In the genomic region with DNA sequence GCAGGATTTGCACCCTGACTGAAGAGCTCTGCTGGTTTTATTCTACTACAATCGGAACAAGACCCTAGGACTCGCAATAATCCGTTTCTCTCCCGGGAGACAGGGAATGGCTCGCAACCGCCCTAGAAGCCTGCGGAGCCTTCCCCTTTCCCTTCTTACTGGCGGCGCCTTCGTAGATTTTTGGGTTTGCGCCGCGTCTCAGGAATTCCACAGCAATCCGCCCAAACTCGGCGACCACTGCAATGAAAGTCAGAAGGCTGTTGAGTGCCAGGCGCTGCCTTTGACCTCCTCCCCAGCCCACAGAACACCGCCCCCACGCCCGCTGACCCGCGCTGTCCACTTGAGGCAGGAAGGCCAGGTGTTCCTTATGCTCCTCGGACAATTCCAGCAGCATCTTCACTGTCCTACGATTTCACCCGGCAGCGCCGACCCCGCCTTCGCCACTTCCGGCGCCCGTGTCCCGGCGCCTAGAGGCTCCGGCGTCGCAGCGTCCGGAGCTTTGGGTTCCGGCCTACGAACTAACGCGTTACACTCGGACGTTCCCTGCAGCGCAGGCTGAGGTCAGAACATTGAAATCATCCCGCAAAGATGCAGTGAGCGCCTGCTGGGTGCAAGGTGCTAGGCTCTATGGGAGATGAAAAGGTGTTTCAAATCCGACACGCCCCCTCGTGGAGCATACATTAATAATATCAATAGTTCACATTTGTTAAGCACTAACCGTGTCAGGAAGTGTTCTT, we compare ENCODE assay signal across 9 cellular contexts. TPM values are rescaled to one million over a fixed set of nuclear protein-coding genes. Genes with fewer than 3 reads are reported as not detected.
DNase-seq lines count a peak whose midpoint lies in the region; ATAC-seq, FAIRE-seq and TF ChIP-seq lines count a peak whose summit lies in the region.
"Had no signal": no experiment of that assay in that cellular context is flagged by ENCODE, and none has a peak within 500 bp of the region (broad histone marks: within the 10 kb centered on the region; RNA-seq: fewer than 3 reads in every experiment).

A gene (minus strand): TSS at position 439 of the 737 bp plus-strand sequence. CDS start 45 bp downstream, at position 394.

- H3K9me3 Mint-ChIP-seq in central memory CD8-positive, alpha-beta T cell = no peaks in the 10 kb centered on the region

- peak; percentile 88 for FAIRE-seq in keratinocyte (lab: Jason Lieb, UNC)
- FAIRE-seq: endometrium had no signal

- H3K79me2 ChIP-seq in keratinocyte (ENCODE audit: control insufficient read depth, insufficient read depth, low read length) = peaks cover 18% of the 10 kb centered on the region

- H3K9me1 ChIP-seq in keratinocyte (ENCODE audit: control insufficient read depth, extremely low read depth, insufficient read depth, low read length) = no peaks in the 10 kb centered on the region

- peaks cover 6 to 10% of the 10 kb centered on the region in 2 experiments for H3K36me3 ChIP-seq in keratinocyte (ENCODE audit: control insufficient read depth in 2 of 2, extremely low read depth in 1 of 2, insufficient read depth in 2 of 2, low read length in 2 of 2)

- peaks cover 9% of the 10 kb centered on the region for H3K27me3 Mint-ChIP-seq in central memory CD8-positive, alpha-beta T cell

- no peaks in the 10 kb centered on the region for H3K9me3 ChIP-seq in keratinocyte (ENCODE audit: control insufficient read depth, low read depth, low read length)

- peak within 1 kb of the TSS; percentile 97 for H3K4me2 ChIP-seq in keratinocyte (ENCODE audit: control insufficient read depth, extremely low read depth, insufficient read depth, low read depth, low read length)

- H3K4me1 ChIP-seq in keratinocyte (ENCODE audit: control insufficient read depth, extremely low read depth, insufficient read depth, low read length) = peaks cover 17% of the 10 kb centered on the region

- peak; percentile 39 for DNase-seq in AG09309 (ENCODE audit: low read depth)
- peak; percentile 89 for DNase-seq in NCI-H2227 (lab: John Stamatoyannopoulos, UW; ENCODE audit: unreplicated experiment)
- DNase-seq in activated CD4-positive, CD25-positive, alpha-beta regulatory T cell treated with anti-CD3 and anti-CD28 coated beads, Interleukin-2, amount 50 U/mL, for 16 hours (ENCODE audit: low read depth, low spot score) = peak; percentile 51
- DNase-seq in central memory CD8-positive, alpha-beta T cell (ENCODE audit: low spot score in 2 of 2) = peak; percentile 51 to 57
- peak; percentile 66 for DNase-seq in keratinocyte (ENCODE audit: low read depth, low spot score)
- peak; percentile 44 to 60 for DNase-seq in stimulated activated CD4-positive, alpha-beta T cell treated with anti-CD3 and anti-CD28 coated beads, Interleukin-15, amount 100 ng/mL, for 1 hour (ENCODE audit: low read depth in 1 of 2, low spot score in 1 of 2)

- dilution Hi-C loops in keratinocyte (cut with MboI; ENCODE audit: extremely low pct_ligation_motif_present, low sequenced_read_pairs) = no loop called here

- no peaks in the 10 kb centered on the region for H3K27me3 ChIP-seq in keratinocyte (ENCODE audit: control insufficient read depth, extremely low read depth, insufficient read depth, low read length)

- H3K27ac Mint-ChIP-seq in central memory CD8-positive, alpha-beta T cell (ENCODE audit: low read depth) = peak within 1 kb of the TSS; percentile 92

- peak; percentile 99 for ATAC-seq in GM18907 (IDR thresholded peaks at IDR 0.05; ENCODE audit: unreplicated experiment)
- ATAC-seq in HG03159 (IDR thresholded peaks at IDR 0.05; ENCODE audit: unreplicated experiment) = peak; percentile 99
- ATAC-seq in central memory CD8-positive, alpha-beta T cell (replicated peaks; ENCODE audit: extremely low read depth, poor library complexity, severe bottlenecking) = peak; percentile 89

- peaks cover 25% of the 10 kb centered on the region for H3K36me3 Mint-ChIP-seq in central memory CD8-positive, alpha-beta T cell (ENCODE audit: insufficient read depth)

- H3K27ac ChIP-seq in keratinocyte (ENCODE audit: control insufficient read depth, insufficient read depth, low read length) = peak within 1 kb of the TSS; percentile 80

- peak within 1 kb of the TSS; percentile 90 for H3K4me3 ChIP-seq in AG09309 (ENCODE audit: control insufficient read depth, low read depth, low read length)
- peak within 1 kb of the TSS; percentile 91 to 95 (median 92) for H3K4me3 ChIP-seq in keratinocyte (ENCODE audit: control insufficient read depth in 2 of 3, extremely low read depth in 1 of 3, insufficient read depth in 2 of 3, low read depth in 1 of 3, low read length in 3 of 3)

- peak within 1 kb of the TSS; percentile 96 for H3K4me3 Mint-ChIP-seq in central memory CD8-positive, alpha-beta T cell

- peaks cover 17% of the 10 kb centered on the region for H3K4me1 Mint-ChIP-seq in central memory CD8-positive, alpha-beta T cell

- TF ChIP-seq CTCF in AG09309 (IDR thresholded peaks at IDR 0.05; ENCODE audit: control insufficient read depth, insufficient read depth, low read depth, low read length, missing control alignments) (peak; percentile 18), keratinocyte (optimal IDR thresholded peaks at IDR 0.05 in 1 of 3, IDR thresholded peaks at IDR 0.05 in 1 of 3, conservative IDR thresholded peaks at IDR 0.05 in 1 of 3; ENCODE audit: extremely low read depth in 1 of 3, insufficient read depth in 2 of 3, low read length in 3 of 3) (peak; percentile 38 to 54 (median 46))

- H2AFZ ChIP-seq in keratinocyte (ENCODE audit: control insufficient read depth, low read length) = peak within 1 kb of the TSS; percentile 99

- no peaks in the 10 kb centered on the region for H4K20me1 ChIP-seq in keratinocyte (ENCODE audit: control insufficient read depth, extremely low read depth, insufficient read depth, low read length)

- H3K9ac ChIP-seq in keratinocyte (ENCODE audit: control insufficient read depth, extremely low read depth, insufficient read depth, low read length) = peak within 1 kb of the TSS; percentile 91

RNA-seq across cellular contexts. Expression of the gene that starts here (rescaled TPM):
- polyA plus RNA-seq in keratinocyte = 36.1 to 51.0 TPM (median 46.0 TPM) in 3 replicates
- polyA plus RNA-seq in keratinocyte (2011; ENCODE audit: low read depth) = 31.1 TPM
- 32.8 and 62.8 TPM in 2 replicates for polyA plus RNA-seq in keratinocyte (2011; cell fraction: cytosol; rRNA removed)
- polyA plus RNA-seq in keratinocyte (2011; cell fraction: nucleus; rRNA removed) = 21.0 and 36.3 TPM in 2 replicates
- 21.5 and 27.1 TPM in 2 replicates for polyA plus RNA-seq in keratinocyte (2012; ENCODE audit: low replicate concordance)
- 4.2 to 48.7 TPM (median 13.9 TPM) in 3 replicates for polyA minus RNA-seq in keratinocyte
- 8.2 TPM for polyA minus RNA-seq in keratinocyte (2011; cell fraction: cytosol; rRNA and poly(A)+ RNA removed)
- polyA minus RNA-seq in keratinocyte (2011; cell fraction: nucleus; rRNA and poly(A)+ RNA removed) = 7.0 and 19.2 TPM in 2 replicates

Comparison
In these comparisons a context has a peak if more than half of its experiments do, and no peak if none do; other contexts are left out.
1. Peak in every context shown above with its lines: DNase-seq, ATAC-seq, H3K4me3 ChIP-seq and H3K27ac ChIP-seq.
2. DNase-seq: peak in every context shown above with its lines; median percentile 89 in NCI-H2227; 66 in keratinocyte; 54 in central memory CD8-positive, alpha-beta T cell; 52 in stimulated activated CD4-positive, alpha-beta T cell treated with anti-CD3 and anti-CD28 coated beads, Interleukin-15, amount 100 ng/mL, for 1 hour; 51 in activated CD4-positive, CD25-positive, alpha-beta regulatory T cell treated with anti-CD3 and anti-CD28 coated beads, Interleukin-2, amount 50 U/mL, for 16 hours; 39 in AG09309.